In the genomic region with DNA sequence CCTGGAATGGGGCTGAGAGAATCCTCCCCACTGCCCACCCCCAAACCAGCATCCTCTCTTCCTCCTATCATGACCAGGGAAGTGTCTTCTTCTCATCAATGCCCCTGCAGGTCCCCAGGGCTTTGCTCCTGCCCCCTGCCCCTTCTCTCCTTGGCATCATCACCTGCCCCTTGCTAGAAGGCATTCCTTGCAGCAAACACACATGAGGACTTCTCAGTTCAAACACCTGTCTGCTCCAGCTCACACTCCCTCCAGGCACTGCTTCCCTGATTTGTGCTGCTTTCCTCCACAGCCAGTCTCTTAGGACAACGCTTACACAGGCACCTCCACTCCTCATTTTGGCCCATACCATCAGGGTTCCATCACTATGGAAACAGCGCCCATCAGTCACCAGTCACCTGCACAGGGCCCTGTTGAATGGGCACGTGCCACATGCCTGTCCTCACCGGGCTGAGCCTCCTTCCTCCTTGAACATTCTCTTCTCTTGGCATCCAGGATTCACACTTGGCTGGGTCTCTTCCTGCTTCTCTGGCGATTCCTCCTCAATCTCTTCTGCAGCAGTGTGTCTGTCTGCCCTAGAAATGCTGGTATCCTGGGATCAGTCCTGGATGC, we compare ENCODE assay signal across 18 cellular contexts.
DNase-seq lines count a peak whose midpoint lies in the region; ATAC-seq and TF ChIP-seq lines count a peak whose summit lies in the region.
"Had no signal": no experiment of that assay in that cellular context is flagged by ENCODE, and none has a peak within 500 bp of the region (broad histone marks: within the 10 kb centered on the region; RNA-seq: fewer than 3 reads in every experiment).

No MANE protein-coding gene starts in this region.

- no peak overlapping the region for H3K4me3 Mint-ChIP-seq in activated naive CD8-positive, alpha-beta T cell
- H3K4me3 Mint-ChIP-seq in activated naive CD8-positive, alpha-beta T cell treated with anti-CD3 and anti-CD28 coated beads for 36 hours = no peak overlapping the region
- H3K4me3 Mint-ChIP-seq in activated T-helper 2 cell treated with anti-CD3 and anti-CD28 coated beads, Interferon-gamma antibody, Interleukin-2, Interleukin-4, amounts not matched to agents 10 μg/mL and 5 μg/mL and 100 μg/mL, durations not matched to agents 14 hours and 24 hours and 36 hours (ENCODE audit: low read depth) = no peak overlapping the region
- H3K4me3 Mint-ChIP-seq in memory B cell = no peak overlapping the region
- H3K4me3 Mint-ChIP-seq: CD4-positive, alpha-beta memory T cell had no signal

- peaks cover 28% of the 10 kb centered on the region for H3K36me3 Mint-ChIP-seq in activated naive CD8-positive, alpha-beta T cell
- H3K36me3 Mint-ChIP-seq in activated naive CD8-positive, alpha-beta T cell treated with anti-CD3 and anti-CD28 coated beads for 36 hours = peaks cover 47% of the 10 kb centered on the region
- peaks cover 76% of the 10 kb centered on the region for H3K36me3 Mint-ChIP-seq in activated T-helper 2 cell treated with anti-CD3 and anti-CD28 coated beads, Interferon-gamma antibody, Interleukin-2, Interleukin-4, amounts not matched to agents 10 μg/mL and 5 μg/mL and 100 μg/mL, durations not matched to agents 14 hours and 24 hours and 36 hours (ENCODE audit: low read depth)
- H3K36me3 Mint-ChIP-seq in memory B cell = peaks cover 32% of the 10 kb centered on the region

- H3K27ac Mint-ChIP-seq in activated naive CD8-positive, alpha-beta T cell = peak overlapping the region; percentile 51
- H3K27ac Mint-ChIP-seq in activated naive CD8-positive, alpha-beta T cell treated with anti-CD3 and anti-CD28 coated beads for 36 hours = no peak overlapping the region
- H3K27ac Mint-ChIP-seq in activated T-helper 2 cell treated with anti-CD3 and anti-CD28 coated beads, Interferon-gamma antibody, Interleukin-2, Interleukin-4, amounts not matched to agents 10 μg/mL and 5 μg/mL and 100 μg/mL, durations not matched to agents 14 hours and 24 hours and 36 hours = peak overlapping the region; percentile 35
- H3K27ac Mint-ChIP-seq in memory B cell = peak overlapping the region; percentile 1

- H3K27me3 Mint-ChIP-seq in activated naive CD8-positive, alpha-beta T cell = no peaks in the 10 kb centered on the region
- no peaks in the 10 kb centered on the region for H3K27me3 Mint-ChIP-seq in activated naive CD8-positive, alpha-beta T cell treated with anti-CD3 and anti-CD28 coated beads for 36 hours
- no peaks in the 10 kb centered on the region for H3K27me3 Mint-ChIP-seq in activated T-helper 2 cell treated with anti-CD3 and anti-CD28 coated beads, Interferon-gamma antibody, Interleukin-2, Interleukin-4, amounts not matched to agents 10 μg/mL and 5 μg/mL and 100 μg/mL, durations not matched to agents 14 hours and 24 hours and 36 hours (ENCODE audit: low read depth)
- H3K27me3 Mint-ChIP-seq in memory B cell = no peaks in the 10 kb centered on the region
- H3K27me3 Mint-ChIP-seq: CD4-positive, alpha-beta memory T cell had no signal

- intact Hi-C loops in activated T-helper 2 cell treated with anti-CD3 and anti-CD28 coated beads, Interferon-gamma antibody, Interleukin-2, Interleukin-4, amounts not matched to agents 10 μg/mL and 5 μg/mL and 100 μg/mL, durations not matched to agents 14 hours and 24 hours and 36 hours (cut with micrococcal nuclease) = no loop called here

- no peak for DNase-seq in activated naive CD8-positive, alpha-beta T cell treated with anti-CD3 and anti-CD28 coated beads for 36 hours
- DNase-seq in activated T-helper 2 cell treated with anti-CD3 and anti-CD28 coated beads, Interferon-gamma antibody, Interleukin-2, Interleukin-4, amounts not matched to agents 10 μg/mL and 5 μg/mL and 100 μg/mL, durations not matched to agents 14 hours and 24 hours and 36 hours (ENCODE audit: low spot score) = no peak
- DNase-seq in memory B cell (ENCODE audit: low spot score in 2 of 2) = no peak
- no peak for DNase-seq in effector CD4-positive, alpha-beta T cell
- DNase-seq in DMS153 (lab: John Stamatoyannopoulos, UW) = no peak
- no peak for DNase-seq in GM13977 (ENCODE audit: low spot score)
- DNase-seq: Calu3; CD4-positive, alpha-beta memory T cell; DMS79 treated with DMSO at 0.1 percent for 48 hours; GM23248; NCI-H1105 treated with DMSO at 0.1 percent for 48 hours; NCI-H1694 treated with DMSO at 0.1 percent for 48 hours; NCI-H2107; NCI-H226; NCI-H524 treated with DMSO at 0.1 percent for 48 hours had no signal

- H3K4me1 Mint-ChIP-seq in activated naive CD8-positive, alpha-beta T cell (ENCODE audit: low read depth) = peaks cover 15% of the 10 kb centered on the region
- H3K4me1 Mint-ChIP-seq in activated naive CD8-positive, alpha-beta T cell treated with anti-CD3 and anti-CD28 coated beads for 36 hours = peaks cover 2% of the 10 kb centered on the region
- H3K4me1 Mint-ChIP-seq in activated T-helper 2 cell treated with anti-CD3 and anti-CD28 coated beads, Interferon-gamma antibody, Interleukin-2, Interleukin-4, amounts not matched to agents 10 μg/mL and 5 μg/mL and 100 μg/mL, durations not matched to agents 14 hours and 24 hours and 36 hours (ENCODE audit: low read depth) = peaks cover 18% of the 10 kb centered on the region
- H3K4me1 Mint-ChIP-seq in memory B cell = peaks cover 9% of the 10 kb centered on the region

- no peak for ATAC-seq in memory B cell (ENCODE audit: low read depth)
- ATAC-seq: HCT116, Panc1 had no signal

- H3K9me3 Mint-ChIP-seq in activated naive CD8-positive, alpha-beta T cell (ENCODE audit: low read depth) = no peaks in the 10 kb centered on the region
- no peaks in the 10 kb centered on the region for H3K9me3 Mint-ChIP-seq in activated naive CD8-positive, alpha-beta T cell treated with anti-CD3 and anti-CD28 coated beads for 36 hours
- no peaks in the 10 kb centered on the region for H3K9me3 Mint-ChIP-seq in activated T-helper 2 cell treated with anti-CD3 and anti-CD28 coated beads, Interferon-gamma antibody, Interleukin-2, Interleukin-4, amounts not matched to agents 10 μg/mL and 5 μg/mL and 100 μg/mL, durations not matched to agents 14 hours and 24 hours and 36 hours
- H3K9me3 Mint-ChIP-seq in memory B cell = no peaks in the 10 kb centered on the region
- H3K9me3 Mint-ChIP-seq: CD4-positive, alpha-beta memory T cell had no signal

- in situ Hi-C loops in GM13977 (cut with MboI; ENCODE audit: low pct_unique_long_range_greater_than_20kb, low sequenced_read_pairs, unreplicated experiment) = loop anchor here (25.0 kb wide), 1 partner anchor 571 kb away; no protein-coding TSS in a partner anchor

- no peak for TF ChIP-seq CTCF in GM13977 (IDR thresholded peaks at IDR 0.05; ENCODE audit: extremely low read depth, insufficient read depth, missing control alignments)
